1 cellular context compared by ENCODE assay signal in the genomic region with DNA sequence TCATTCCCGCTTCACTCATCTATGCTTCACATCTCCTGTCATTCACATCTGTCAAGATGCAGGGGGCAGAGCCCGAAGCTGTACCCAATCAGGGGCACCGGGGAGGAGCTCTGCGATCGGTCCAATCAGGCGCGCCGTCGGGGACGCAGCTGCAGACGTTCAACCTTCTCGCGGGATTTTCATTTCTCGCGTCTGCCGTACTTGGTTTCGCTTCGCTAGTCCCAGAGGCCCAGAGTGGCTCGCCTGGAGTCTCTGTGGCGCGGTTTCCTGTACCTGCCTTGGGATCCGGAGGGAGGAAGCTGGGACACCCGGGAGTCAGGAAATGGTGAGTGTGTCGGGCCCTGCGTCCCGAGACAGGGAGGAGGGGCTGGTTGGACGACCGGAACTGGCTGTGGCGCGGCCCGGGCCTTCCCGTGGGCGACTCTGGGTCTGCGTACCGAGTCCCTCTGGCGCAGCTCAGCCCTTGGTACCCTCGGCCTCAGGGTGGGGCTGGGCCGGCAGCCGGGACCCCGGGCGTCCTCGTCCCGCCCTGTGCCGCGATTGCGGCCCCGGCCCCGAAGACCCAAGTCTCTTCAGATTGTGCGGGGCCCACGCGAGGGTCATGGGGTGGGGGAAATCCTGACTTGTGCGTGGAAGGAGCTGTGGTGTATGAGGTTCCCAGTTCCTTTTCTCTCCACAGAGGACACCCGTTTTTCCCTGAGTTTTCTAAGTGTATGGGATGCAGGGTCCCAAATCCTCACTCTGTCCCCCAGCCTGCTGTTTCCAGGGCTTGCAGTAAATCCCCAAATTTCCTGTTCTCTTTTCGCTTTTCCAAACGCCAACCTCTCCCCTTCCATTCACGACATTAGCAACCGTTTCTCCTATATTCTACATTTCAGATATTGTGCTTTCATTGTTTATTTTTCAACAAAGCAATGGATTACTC.
A peak's percentile ranks its signal among the peaks of the same experiment; 100 is the strongest.
TF ChIP-seq lines count a peak whose summit lies in the region.

ZNF136 (plus strand) TSS at position 215 of the 925 bp plus-strand sequence; CDS start at position 323, 108 bp downstream.

TF ChIP-seq in HepG2, 621 proteins besides CTCF, POLR2A, EP300 and RAD21 (continued from another document and continues in another):
- TF ChIP-seq, protein P1, sequence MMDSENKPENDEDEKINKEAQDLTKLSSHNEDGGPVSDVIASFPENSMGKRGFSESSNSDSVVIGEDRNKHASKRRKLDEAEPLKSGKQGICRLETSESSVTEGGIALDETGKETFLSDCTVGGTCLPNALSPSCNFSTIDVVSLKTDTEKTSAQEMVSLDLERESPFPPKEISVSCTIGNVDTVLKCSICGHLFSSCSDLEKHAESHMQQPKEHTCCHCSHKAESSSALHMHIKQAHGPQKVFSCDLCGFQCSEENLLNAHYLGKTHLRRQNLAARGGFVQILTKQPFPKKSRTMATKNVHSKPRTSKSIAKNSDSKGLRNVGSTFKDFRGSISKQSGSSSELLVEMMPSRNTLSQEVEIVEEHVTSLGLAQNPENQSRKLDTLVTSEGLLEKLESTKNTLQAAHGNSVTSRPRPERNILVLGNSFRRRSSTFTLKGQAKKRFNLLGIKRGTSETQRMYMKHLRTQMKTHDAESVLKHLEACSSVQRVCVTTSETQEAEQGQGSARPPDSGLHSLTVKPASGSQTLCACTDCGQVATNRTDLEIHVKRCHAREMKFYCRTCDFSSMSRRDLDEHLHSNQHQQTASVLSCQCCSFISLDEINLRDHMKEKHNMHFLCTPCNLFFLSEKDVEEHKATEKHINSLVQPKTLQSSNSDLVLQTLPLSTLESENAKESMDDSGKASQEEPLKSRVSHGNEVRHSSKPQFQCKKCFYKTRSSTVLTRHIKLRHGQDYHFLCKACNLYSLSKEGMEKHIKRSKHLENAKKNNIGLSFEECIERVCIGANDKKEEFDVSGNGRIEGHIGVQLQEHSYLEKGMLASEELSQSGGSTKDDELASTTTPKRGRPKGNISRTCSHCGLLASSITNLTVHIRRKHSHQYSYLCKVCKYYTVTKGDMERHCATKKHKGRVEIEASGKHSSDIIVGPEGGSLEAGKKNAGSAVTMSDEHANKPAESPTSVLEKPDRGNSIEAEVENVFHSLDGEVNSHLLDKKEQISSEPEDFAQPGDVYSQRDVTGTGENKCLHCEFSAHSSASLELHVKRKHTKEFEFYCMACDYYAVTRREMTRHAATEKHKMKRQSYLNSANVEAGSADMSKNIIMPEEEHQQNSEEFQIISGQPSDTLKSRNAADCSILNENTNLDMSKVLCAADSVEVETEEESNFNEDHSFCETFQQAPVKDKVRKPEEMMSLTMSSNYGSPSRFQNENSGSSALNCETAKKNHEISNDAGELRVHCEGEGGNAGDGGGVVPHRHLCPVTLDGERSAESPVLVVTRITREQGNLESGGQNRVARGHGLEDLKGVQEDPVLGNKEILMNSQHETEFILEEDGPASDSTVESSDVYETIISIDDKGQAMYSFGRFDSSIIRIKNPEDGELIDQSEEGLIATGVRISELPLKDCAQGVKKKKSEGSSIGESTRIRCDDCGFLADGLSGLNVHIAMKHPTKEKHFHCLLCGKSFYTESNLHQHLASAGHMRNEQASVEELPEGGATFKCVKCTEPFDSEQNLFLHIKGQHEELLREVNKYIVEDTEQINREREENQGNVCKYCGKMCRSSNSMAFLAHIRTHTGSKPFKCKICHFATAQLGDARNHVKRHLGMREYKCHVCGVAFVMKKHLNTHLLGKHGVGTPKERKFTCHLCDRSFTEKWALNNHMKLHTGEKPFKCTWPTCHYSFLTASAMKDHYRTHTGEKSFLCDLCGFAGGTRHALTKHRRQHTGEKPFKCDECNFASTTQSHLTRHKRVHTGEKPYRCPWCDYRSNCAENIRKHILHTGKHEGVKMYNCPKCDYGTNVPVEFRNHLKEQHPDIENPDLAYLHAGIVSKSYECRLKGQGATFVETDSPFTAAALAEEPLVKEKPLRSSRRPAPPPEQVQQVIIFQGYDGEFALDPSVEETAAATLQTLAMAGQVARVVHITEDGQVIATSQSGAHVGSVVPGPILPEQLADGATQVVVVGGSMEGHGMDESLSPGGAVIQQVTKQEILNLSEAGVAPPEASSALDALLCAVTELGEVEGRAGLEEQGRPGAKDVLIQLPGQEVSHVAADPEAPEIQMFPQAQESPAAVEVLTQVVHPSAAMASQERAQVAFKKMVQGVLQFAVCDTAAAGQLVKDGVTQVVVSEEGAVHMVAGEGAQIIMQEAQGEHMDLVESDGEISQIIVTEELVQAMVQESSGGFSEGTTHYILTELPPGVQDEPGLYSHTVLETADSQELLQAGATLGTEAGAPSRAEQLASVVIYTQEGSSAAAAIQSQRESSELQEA (CRISPR knock-in tag; IDR thresholded peaks at IDR 0.05; ENCODE audit: not compliant biosample characterization) = peak; percentile 94
- TF ChIP-seq ZNF138 (CRISPR knock-in tag; IDR thresholded peaks at IDR 0.05; ENCODE audit: low read depth) = no peak
- no peak for TF ChIP-seq ZNF567 (CRISPR knock-in tag; IDR thresholded peaks at IDR 0.05; ENCODE audit: borderline replicate concordance)
- 0 out of 2 replicates have a peak, but pooled peaks have one; percentile 36 for TF ChIP-seq ISL2 (CRISPR knock-in tag; IDR thresholded peaks at IDR 0.05)
- no peak for TF ChIP-seq MAFK (conservative IDR thresholded peaks at IDR 0.05 in 1 of 2, IDR thresholded peaks at IDR 0.05 in 1 of 2; ENCODE audit: low read length in 2 of 2)
- peak; percentile 98 for TF ChIP-seq SAP130 (CRISPR knock-in tag; IDR thresholded peaks at IDR 0.05; ENCODE audit: low read depth)
- TF ChIP-seq MED13 (CRISPR knock-in tag; IDR thresholded peaks at IDR 0.05) = no peak
- no peak for TF ChIP-seq ZEB1 (IDR thresholded peaks at IDR 0.05; ENCODE audit: insufficient replicate concordance, low read depth)
- TF ChIP-seq SIN3B (IDR thresholded peaks at IDR 0.05; ENCODE audit: low read length) = peak; percentile 67; the same call in 1 of the 2 replicates
- 0 out of 2 replicates have a peak, but pooled peaks have one; percentile 7 for TF ChIP-seq FOSL2 (CRISPR knock-in tag; IDR thresholded peaks at IDR 0.05)
- peak; percentile 95 for TF ChIP-seq ARID4A (CRISPR knock-in tag; IDR thresholded peaks at IDR 0.05; ENCODE audit: borderline replicate concordance)
- TF ChIP-seq THAP9 (CRISPR knock-in tag; IDR thresholded peaks at IDR 0.05; ENCODE audit: borderline replicate concordance) = peak; percentile 65; the same call in 1 of the 2 replicates
- TF ChIP-seq GLI4 (CRISPR knock-in tag; IDR thresholded peaks at IDR 0.05; ENCODE audit: borderline replicate concordance) = peak; percentile 56; the same call in 1 of the 2 replicates
- TF ChIP-seq GATAD2A (CRISPR knock-in tag; IDR thresholded peaks at IDR 0.05) = 0 out of 2 replicates have a peak, but pooled peaks have one; percentile 29
- no peak for TF ChIP-seq TEAD3 (CRISPR knock-in tag; optimal IDR thresholded peaks at IDR 0.05; ENCODE audit: borderline replicate concordance)
- TF ChIP-seq NCOA2 (CRISPR knock-in tag; IDR thresholded peaks at IDR 0.05) = no peak
- peak; percentile 80 for TF ChIP-seq ERF (CRISPR knock-in tag; IDR thresholded peaks at IDR 0.05)
- peak; percentile 56 for TF ChIP-seq ZNF501 (CRISPR knock-in tag; IDR thresholded peaks at IDR 0.05)
- no peak for TF ChIP-seq ZMYM2 (CRISPR knock-in tag; IDR thresholded peaks at IDR 0.05)
- no peak for TF ChIP-seq CEBPG (CRISPR knock-in tag; IDR thresholded peaks at IDR 0.05)
- no peak for TF ChIP-seq MIER2 (CRISPR knock-in tag; IDR thresholded peaks at IDR 0.05)
- no peak for TF ChIP-seq KLF13 (CRISPR knock-in tag; IDR thresholded peaks at IDR 0.05)
- no peak for TF ChIP-seq ZFP36L2 (CRISPR knock-in tag; IDR thresholded peaks at IDR 0.05)
- 0 out of 2 replicates have a peak, but pooled peaks have one; percentile 42 for TF ChIP-seq NR1H2 (CRISPR knock-in tag; IDR thresholded peaks at IDR 0.05; ENCODE audit: borderline replicate concordance, low read depth)
- TF ChIP-seq KDM3A (CRISPR knock-in tag; IDR thresholded peaks at IDR 0.05; ENCODE audit: low read depth) = peak; percentile 76; the same call in 1 of the 2 replicates
- TF ChIP-seq HCFC1 (IDR thresholded peaks at IDR 0.05; ENCODE audit: low read depth, low read length) = 0 out of 2 replicates have a peak, but pooled peaks have one; percentile 11
- no peak for TF ChIP-seq SP1 (IDR thresholded peaks at IDR 0.05)
- no peak for TF ChIP-seq SP1 (CRISPR knock-in tag; IDR thresholded peaks at IDR 0.05)
- TF ChIP-seq ZNF7 (CRISPR knock-in tag; IDR thresholded peaks at IDR 0.05) = no peak
- TF ChIP-seq, protein P2, sequence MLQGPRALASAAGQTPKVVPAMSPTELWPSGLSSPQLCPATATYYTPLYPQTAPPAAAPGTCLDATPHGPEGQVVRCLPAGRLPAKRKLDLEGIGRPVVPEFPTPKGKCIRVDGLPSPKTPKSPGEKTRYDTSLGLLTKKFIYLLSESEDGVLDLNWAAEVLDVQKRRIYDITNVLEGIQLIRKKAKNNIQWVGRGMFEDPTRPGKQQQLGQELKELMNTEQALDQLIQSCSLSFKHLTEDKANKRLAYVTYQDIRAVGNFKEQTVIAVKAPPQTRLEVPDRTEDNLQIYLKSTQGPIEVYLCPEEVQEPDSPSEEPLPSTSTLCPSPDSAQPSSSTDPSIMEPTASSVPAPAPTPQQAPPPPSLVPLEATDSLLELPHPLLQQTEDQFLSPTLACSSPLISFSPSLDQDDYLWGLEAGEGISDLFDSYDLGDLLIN (CRISPR knock-in tag; IDR thresholded peaks at IDR 0.05; ENCODE audit: borderline replicate concordance) = no peak
- TF ChIP-seq MIER3 (CRISPR knock-in tag; IDR thresholded peaks at IDR 0.05; ENCODE audit: borderline replicate concordance) = peak; percentile 60; the same call in 1 of the 2 replicates
- TF ChIP-seq EZH2 (conservative IDR thresholded peaks at IDR 0.05; ENCODE audit: low read depth, low read length) = no peak
- TF ChIP-seq, protein P3, sequence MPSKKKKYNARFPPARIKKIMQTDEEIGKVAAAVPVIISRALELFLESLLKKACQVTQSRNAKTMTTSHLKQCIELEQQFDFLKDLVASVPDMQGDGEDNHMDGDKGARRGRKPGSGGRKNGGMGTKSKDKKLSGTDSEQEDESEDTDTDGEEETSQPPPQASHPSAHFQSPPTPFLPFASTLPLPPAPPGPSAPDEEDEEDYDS (CRISPR knock-in tag; IDR thresholded peaks at IDR 0.05) = peak; percentile 53; the same call in 1 of the 2 replicates
- TF ChIP-seq ZNF891 (CRISPR knock-in tag; IDR thresholded peaks at IDR 0.05) = peak; percentile 83; the same call in 1 of the 2 replicates
- peak; percentile 46; the same call in 1 of the 2 replicates for TF ChIP-seq GFI1 (CRISPR knock-in tag; IDR thresholded peaks at IDR 0.05; ENCODE audit: borderline replicate concordance)
- no peak for TF ChIP-seq RAD51 (IDR thresholded peaks at IDR 0.05; ENCODE audit: borderline replicate concordance)
